Comparison of ENCODE assay signal across 2 cellular contexts in genomic region chr5:21402089-21402488, GRCh38.
DNase-seq lines count a peak whose midpoint lies in the region; ATAC-seq, FAIRE-seq and TF ChIP-seq lines count a peak whose summit lies in the region.
"Not testable (repeated sequence)": the region's sequence is repeated elsewhere in the genome, so short reads cannot be mapped to it uniquely, and the experiment has no call there.

No MANE protein-coding gene starts in this region.

- not testable (repeated sequence) for DNase-seq in A549 (ENCODE audit: low read depth in 1 of 2, low spot score in 1 of 2)

- FAIRE-seq in A549 (lab: Jason Lieb, UNC), result not testable (repeated sequence)

- H3K4me3 ChIP-seq in A549; HEK293 (ENCODE audit: low read depth, low read length): not testable (repeated sequence)

- H3K27ac ChIP-seq in A549; HEK293 (ENCODE audit: extremely low read depth, low read depth, low read length): not testable (repeated sequence)

- not testable (repeated sequence) for ATAC-seq in A549

- POLR2A ChIA-PET in A549 (lab: Yijun Ruan, JAX); HEK293 (lab: Yijun Ruan, JAX): not testable (repeated sequence)

- H3K36me3 ChIP-seq in HEK293 (ENCODE audit: control insufficient read depth in 2 of 2, insufficient read depth in 1 of 2, low read length in 2 of 2), result not testable (repeated sequence)

- TF ChIP-seq EP300 in A549 (IDR thresholded peaks at IDR 0.05), result not testable (repeated sequence)

- CTCF ChIA-PET in A549 (lab: Yijun Ruan, JAX), result not testable (repeated sequence)
- CTCF ChIA-PET in HEK293 (lab: Yijun Ruan, JAX), result interaction anchor here (0.5 kb wide), 1 partner anchor 57 kb away, joined by 4 read pairs; no protein-coding TSS in a partner anchor

- H3K4me1 ChIP-seq in A549; HEK293 (ENCODE audit: control insufficient read depth, insufficient read depth, low read length): not testable (repeated sequence)

- TF ChIP-seq POLR2A in A549 (IDR thresholded peaks at IDR 0.05; ENCODE audit: low read length), result not testable (repeated sequence)

- H3K4me2 ChIP-seq in A549, result not testable (repeated sequence)

- not testable (repeated sequence) for TF ChIP-seq RAD21 in A549 (conservative IDR thresholded peaks at IDR 0.05 in 1 of 2, IDR thresholded peaks at IDR 0.05 in 1 of 2)

- not testable (repeated sequence) for H3K9me3 ChIP-seq in A549; HEK293 (ENCODE audit: control insufficient read depth, insufficient read depth, low read depth, low read length)

- not testable (repeated sequence) for TF ChIP-seq CTCF in A549 (IDR thresholded peaks at IDR 0.05); HEK293 (tag by site-specific recombination; IDR thresholded peaks at IDR 0.05)

TF ChIP-seq in A549, 52 proteins besides CTCF, POLR2A, EP300 and RAD21:
- peak; percentile 15; the same call in 1 of the 2 replicates for TF ChIP-seq ZC3H11A (IDR thresholded peaks at IDR 0.05)

TF ChIP-seq in HEK293, 187 proteins besides CTCF, POLR2A, EP300 and RAD21 (continues in another document):
- peak; percentile 72 for TF ChIP-seq ZBTB11 (tag by site-specific recombination; conservative IDR thresholded peaks at IDR 0.05; ENCODE audit: low read depth)
- TF ChIP-seq ZNF426 (tag by site-specific recombination; IDR thresholded peaks at IDR 0.05), result peak; percentile 80
- TF ChIP-seq ZNF530 (tag by site-specific recombination; IDR thresholded peaks at IDR 0.05; ENCODE audit: low read depth), result 0 out of 2 replicates have a peak, but pooled peaks have one; percentile 10
- TF ChIP-seq ZNF394 (tag by site-specific recombination; IDR thresholded peaks at IDR 0.05; ENCODE audit: borderline replicate concordance), result peak; percentile 80; the same call in 1 of the 2 replicates
- peak; percentile 85 for TF ChIP-seq ZNF354C (tag by site-specific recombination; IDR thresholded peaks at IDR 0.05; ENCODE audit: borderline replicate concordance, low read depth)
- peak; percentile 59; the same call in 1 of the 2 replicates for TF ChIP-seq ZNF433 (tag by site-specific recombination; IDR thresholded peaks at IDR 0.05; ENCODE audit: low read depth)
- TF ChIP-seq, protein P1, sequence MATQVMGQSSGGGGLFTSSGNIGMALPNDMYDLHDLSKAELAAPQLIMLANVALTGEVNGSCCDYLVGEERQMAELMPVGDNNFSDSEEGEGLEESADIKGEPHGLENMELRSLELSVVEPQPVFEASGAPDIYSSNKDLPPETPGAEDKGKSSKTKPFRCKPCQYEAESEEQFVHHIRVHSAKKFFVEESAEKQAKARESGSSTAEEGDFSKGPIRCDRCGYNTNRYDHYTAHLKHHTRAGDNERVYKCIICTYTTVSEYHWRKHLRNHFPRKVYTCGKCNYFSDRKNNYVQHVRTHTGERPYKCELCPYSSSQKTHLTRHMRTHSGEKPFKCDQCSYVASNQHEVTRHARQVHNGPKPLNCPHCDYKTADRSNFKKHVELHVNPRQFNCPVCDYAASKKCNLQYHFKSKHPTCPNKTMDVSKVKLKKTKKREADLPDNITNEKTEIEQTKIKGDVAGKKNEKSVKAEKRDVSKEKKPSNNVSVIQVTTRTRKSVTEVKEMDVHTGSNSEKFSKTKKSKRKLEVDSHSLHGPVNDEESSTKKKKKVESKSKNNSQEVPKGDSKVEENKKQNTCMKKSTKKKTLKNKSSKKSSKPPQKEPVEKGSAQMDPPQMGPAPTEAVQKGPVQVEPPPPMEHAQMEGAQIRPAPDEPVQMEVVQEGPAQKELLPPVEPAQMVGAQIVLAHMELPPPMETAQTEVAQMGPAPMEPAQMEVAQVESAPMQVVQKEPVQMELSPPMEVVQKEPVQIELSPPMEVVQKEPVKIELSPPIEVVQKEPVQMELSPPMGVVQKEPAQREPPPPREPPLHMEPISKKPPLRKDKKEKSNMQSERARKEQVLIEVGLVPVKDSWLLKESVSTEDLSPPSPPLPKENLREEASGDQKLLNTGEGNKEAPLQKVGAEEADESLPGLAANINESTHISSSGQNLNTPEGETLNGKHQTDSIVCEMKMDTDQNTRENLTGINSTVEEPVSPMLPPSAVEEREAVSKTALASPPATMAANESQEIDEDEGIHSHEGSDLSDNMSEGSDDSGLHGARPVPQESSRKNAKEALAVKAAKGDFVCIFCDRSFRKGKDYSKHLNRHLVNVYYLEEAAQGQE (tag by site-specific recombination; IDR thresholded peaks at IDR 0.05), result peak; percentile 65
- TF ChIP-seq ZNF629 (tag by site-specific recombination; IDR thresholded peaks at IDR 0.05), result 0 out of 2 replicates have a peak, but pooled peaks have one; percentile 29
- TF ChIP-seq ZNF223 (tag by site-specific recombination; IDR thresholded peaks at IDR 0.05), result 0 out of 2 replicates have a peak, but pooled peaks have one; percentile 34
- TF ChIP-seq, protein P2, sequence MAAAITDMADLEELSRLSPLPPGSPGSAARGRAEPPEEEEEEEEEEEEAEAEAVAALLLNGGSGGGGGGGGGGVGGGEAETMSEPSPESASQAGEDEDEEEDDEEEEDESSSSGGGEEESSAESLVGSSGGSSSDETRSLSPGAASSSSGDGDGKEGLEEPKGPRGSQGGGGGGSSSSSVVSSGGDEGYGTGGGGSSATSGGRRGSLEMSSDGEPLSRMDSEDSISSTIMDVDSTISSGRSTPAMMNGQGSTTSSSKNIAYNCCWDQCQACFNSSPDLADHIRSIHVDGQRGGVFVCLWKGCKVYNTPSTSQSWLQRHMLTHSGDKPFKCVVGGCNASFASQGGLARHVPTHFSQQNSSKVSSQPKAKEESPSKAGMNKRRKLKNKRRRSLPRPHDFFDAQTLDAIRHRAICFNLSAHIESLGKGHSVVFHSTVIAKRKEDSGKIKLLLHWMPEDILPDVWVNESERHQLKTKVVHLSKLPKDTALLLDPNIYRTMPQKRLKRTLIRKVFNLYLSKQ (tag by site-specific recombination; IDR thresholded peaks at IDR 0.05; ENCODE audit: borderline replicate concordance), result 0 out of 2 replicates have a peak, but pooled peaks have one; percentile 46
- TF ChIP-seq ZNF266 (tag by site-specific recombination; IDR thresholded peaks at IDR 0.05; ENCODE audit: low read depth), result peak; percentile 64; the same call in 1 of the 2 replicates
- TF ChIP-seq ZNF140 (tag by site-specific recombination; IDR thresholded peaks at IDR 0.05), result peak; percentile 72
- peak; percentile 66 for TF ChIP-seq ZNF623 (tag by site-specific recombination; IDR thresholded peaks at IDR 0.05)
- TF ChIP-seq ZNF202 (tag by site-specific recombination; IDR thresholded peaks at IDR 0.05; ENCODE audit: borderline replicate concordance), result peak; percentile 93; the same call in 1 of the 2 replicates
- peak; percentile 62 for TF ChIP-seq ZBTB8A (tag by site-specific recombination; IDR thresholded peaks at IDR 0.05)
- TF ChIP-seq ZNF560 (tag by site-specific recombination; IDR thresholded peaks at IDR 0.05; ENCODE audit: borderline replicate concordance), result peak; percentile 49; the same call in 1 of the 2 replicates
- peak; percentile 45 for TF ChIP-seq ZNF529 (tag by site-specific recombination; IDR thresholded peaks at IDR 0.05; ENCODE audit: insufficient replicate concordance)
